In the genomic region with DNA sequence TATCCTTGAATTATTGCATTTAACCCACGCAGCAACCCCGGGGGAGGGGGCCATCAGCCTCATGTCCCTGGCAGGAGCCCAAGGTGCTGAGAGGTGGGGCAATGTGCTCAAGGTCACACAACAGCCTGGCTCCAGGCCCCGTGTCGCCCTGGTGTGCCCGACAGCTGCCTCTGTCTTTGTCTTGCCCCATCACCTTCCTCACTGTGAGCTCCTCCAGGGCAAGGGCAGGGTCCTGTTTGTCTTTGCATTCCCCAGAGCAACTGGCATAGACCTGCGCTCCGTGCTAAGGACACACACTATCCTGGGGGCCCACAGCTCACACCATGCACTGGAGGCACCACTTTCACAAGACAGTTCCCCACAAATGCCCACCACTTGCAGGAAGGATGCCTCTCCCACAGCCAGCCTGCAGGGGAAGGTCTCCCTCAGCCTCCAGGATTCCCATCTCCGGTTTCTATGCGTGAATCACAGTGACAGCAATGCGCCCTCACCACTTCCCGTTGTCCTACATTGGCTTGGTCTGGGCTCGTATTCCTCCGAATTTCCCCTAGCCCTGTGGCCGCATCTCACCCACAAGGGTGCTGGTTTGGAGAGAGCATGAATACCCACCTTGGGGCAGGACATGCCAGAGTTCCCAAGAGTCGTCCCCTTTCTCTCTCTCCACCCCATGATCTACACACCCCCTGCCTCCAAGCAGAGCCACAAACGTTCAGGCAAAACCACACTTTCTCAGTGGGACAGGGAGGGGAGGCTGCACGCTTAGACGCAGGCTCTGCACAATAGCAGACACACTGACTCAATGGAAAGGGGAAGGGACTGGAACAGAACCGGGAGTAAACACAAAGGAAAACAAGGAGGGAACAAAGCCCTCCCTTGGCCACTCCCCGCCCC, we compare ENCODE assay signal across 8 cellular contexts. TPM values are rescaled to one million over a fixed set of nuclear protein-coding genes. Genes with fewer than 3 reads are reported as not detected.
A peak's percentile ranks its signal among the peaks of the same experiment; 100 is the strongest.
DNase-seq lines count a peak whose midpoint lies in the region; ATAC-seq and TF ChIP-seq lines count a peak whose summit lies in the region.

No MANE protein-coding gene starts in this region.

- H3K9me3 Mint-ChIP-seq in nephron progenitor cell = no peaks in the 10 kb centered on the region

- TF ChIP-seq CTCF in nephron progenitor cell (IDR thresholded peaks at IDR 0.05) = no peak

- peak overlapping the region; percentile 80 for H3K4me3 Mint-ChIP-seq in nephron progenitor cell

- H3K36me3 Mint-ChIP-seq in nephron progenitor cell (ENCODE audit: low read depth) = peaks cover 4% of the 10 kb centered on the region

- ATAC-seq in esophagus mucosa (peak; percentile 0), GM21360 (IDR thresholded peaks at IDR 0.05; ENCODE audit: unreplicated experiment) (no peak), HG03460 (IDR thresholded peaks at IDR 0.05; ENCODE audit: unreplicated experiment) (no peak)

- peaks cover 92% of the 10 kb centered on the region for H3K4me1 Mint-ChIP-seq in nephron progenitor cell

- DNase-seq in DMS153 (lab: John Stamatoyannopoulos, UW) (peak; percentile 18), DMS153 treated with DMSO at 0.1 percent for 48 hours (lab: John Stamatoyannopoulos, UW; ENCODE audit: unreplicated experiment) (no peak), T1000 (lab: John Stamatoyannopoulos, UW) (peak; percentile 35), nephron progenitor cell (peak; percentile 46), NK-92 (lab: John Stamatoyannopoulos, UW; ENCODE audit: unreplicated experiment) (no peak)

- H3K27ac Mint-ChIP-seq in nephron progenitor cell = peak overlapping the region; percentile 98

- H3K27me3 Mint-ChIP-seq in nephron progenitor cell (ENCODE audit: low read depth, poor library complexity) = no peaks in the 10 kb centered on the region

RNA-seq across cellular contexts. Expression of gene ITPRIP, which starts 10.3 kb away (rescaled TPM):
- total RNA-seq in esophagus mucosa = 74.4 TPM

RNA-seq across cellular contexts. Expression of gene CFAP58, which starts 25.6 kb away (rescaled TPM):
- total RNA-seq in esophagus mucosa = 0.12 TPM

RNA-seq across cellular contexts. Expression of gene GSTO2, which starts 59.0 kb away (rescaled TPM):
- 25.1 TPM for total RNA-seq in esophagus mucosa

Comparison
In these comparisons a context has a peak if more than half of its experiments do, and no peak if none do; other contexts are left out.
1. DNase-seq: peak in DMS153 (single experiment), T1000 (single experiment) and nephron progenitor cell (single experiment); none in DMS153 treated with DMSO at 0.1 percent for 48 hours (single experiment) and NK-92 (single experiment).